Comparison of ENCODE assay signal across 1 cellular context in the genomic region with DNA sequence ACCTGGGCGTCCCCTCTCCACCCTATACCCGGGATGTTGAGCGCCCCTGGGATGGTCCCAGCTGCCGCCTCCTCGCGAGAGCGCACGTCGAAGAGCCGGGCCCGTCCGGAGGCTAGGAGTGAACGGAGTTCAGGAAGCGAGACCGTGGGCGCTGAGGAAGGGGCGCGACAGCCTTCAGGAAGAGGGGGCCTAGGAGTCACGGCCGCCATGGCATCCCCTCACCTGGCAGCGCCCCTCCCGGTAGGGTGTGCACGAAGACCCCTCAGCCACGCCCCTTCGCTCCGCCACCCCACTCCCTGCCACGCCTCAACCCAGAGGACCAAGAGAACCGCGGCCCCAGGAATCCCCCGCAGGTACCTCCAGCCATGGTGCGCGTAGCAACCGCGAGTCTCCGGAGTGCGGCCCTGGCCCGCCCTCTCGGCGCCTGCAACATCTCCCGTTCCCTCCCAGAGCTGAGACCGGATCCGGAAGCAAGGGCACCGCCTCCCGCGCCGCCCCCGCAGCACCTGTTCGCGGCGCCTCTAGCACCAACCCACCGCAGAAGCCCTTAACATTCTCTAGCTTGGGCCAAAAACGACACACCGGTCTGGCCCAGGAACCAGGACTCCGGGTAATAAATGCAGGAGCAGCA.
TF ChIP-seq lines count a peak whose summit lies in the region.

A gene with protein sequence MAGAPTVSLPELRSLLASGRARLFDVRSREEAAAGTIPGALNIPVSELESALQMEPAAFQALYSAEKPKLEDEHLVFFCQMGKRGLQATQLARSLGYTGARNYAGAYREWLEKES (minus strand): TSS at position 442 of the 631 bp plus-strand sequence. CDS start 75 bp downstream, at position 367.

TF ChIP-seq in GM12878, 131 proteins besides CTCF, POLR2A, EP300 and RAD21 (continued from another document):
- TF ChIP-seq, protein P1, sequence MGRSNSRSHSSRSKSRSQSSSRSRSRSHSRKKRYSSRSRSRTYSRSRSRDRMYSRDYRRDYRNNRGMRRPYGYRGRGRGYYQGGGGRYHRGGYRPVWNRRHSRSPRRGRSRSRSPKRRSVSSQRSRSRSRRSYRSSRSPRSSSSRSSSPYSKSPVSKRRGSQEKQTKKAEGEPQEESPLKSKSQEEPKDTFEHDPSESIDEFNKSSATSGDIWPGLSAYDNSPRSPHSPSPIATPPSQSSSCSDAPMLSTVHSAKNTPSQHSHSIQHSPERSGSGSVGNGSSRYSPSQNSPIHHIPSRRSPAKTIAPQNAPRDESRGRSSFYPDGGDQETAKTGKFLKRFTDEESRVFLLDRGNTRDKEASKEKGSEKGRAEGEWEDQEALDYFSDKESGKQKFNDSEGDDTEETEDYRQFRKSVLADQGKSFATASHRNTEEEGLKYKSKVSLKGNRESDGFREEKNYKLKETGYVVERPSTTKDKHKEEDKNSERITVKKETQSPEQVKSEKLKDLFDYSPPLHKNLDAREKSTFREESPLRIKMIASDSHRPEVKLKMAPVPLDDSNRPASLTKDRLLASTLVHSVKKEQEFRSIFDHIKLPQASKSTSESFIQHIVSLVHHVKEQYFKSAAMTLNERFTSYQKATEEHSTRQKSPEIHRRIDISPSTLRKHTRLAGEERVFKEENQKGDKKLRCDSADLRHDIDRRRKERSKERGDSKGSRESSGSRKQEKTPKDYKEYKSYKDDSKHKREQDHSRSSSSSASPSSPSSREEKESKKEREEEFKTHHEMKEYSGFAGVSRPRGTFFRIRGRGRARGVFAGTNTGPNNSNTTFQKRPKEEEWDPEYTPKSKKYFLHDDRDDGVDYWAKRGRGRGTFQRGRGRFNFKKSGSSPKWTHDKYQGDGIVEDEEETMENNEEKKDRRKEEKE (IDR thresholded peaks at IDR 0.05), result no peak
- TF ChIP-seq PRDM15 (CRISPR knock-in tag; IDR thresholded peaks at IDR 0.05) (no peak), TAF1 (IDR thresholded peaks at IDR 0.05; ENCODE audit: borderline replicate concordance, low read depth, low read length) (peak; percentile 57; the same call in 1 of the 2 replicates), BMI1 (IDR thresholded peaks at IDR 0.05; ENCODE audit: borderline replicate concordance) (no peak), YY1 (IDR thresholded peaks at IDR 0.05; ENCODE audit: low read depth, low read length) (peak; percentile 58; the same call in 1 of the 2 replicates), SREBF1 (IDR thresholded peaks at IDR 0.05; ENCODE audit: low read length) (no peak), IKZF1 (conservative IDR thresholded peaks at IDR 0.05) (no peak; the same call in none of the 2 replicates), NFIC (IDR thresholded peaks at IDR 0.05; ENCODE audit: low read depth, low read length) (no peak), FOS (IDR thresholded peaks at IDR 0.05; ENCODE audit: borderline replicate concordance, extremely low read depth, insufficient read length) (no peak), PAX8 (IDR thresholded peaks at IDR 0.05) (no peak), EGR1 (IDR thresholded peaks at IDR 0.05; ENCODE audit: borderline replicate concordance in 1 of 2, low read depth in 2 of 2, low read length in 2 of 2) (peak; percentile 84 to 100), KLF5 (IDR thresholded peaks at IDR 0.05; ENCODE audit: partially characterized antibody) (no peak), RAD51 (IDR thresholded peaks at IDR 0.05) (no peak), RFX5 (IDR thresholded peaks at IDR 0.05; ENCODE audit: low read depth, low read length) (no peak), PAX5 (IDR thresholded peaks at IDR 0.05; ENCODE audit: borderline replicate concordance, low read depth, low read length) (peak; percentile 62; the same call in 1 of the 2 replicates), KAT2A (conservative IDR thresholded peaks at IDR 0.05; ENCODE audit: control insufficient read depth, low read depth, low read length) (no peak), POU2F2 (IDR thresholded peaks at IDR 0.05; ENCODE audit: borderline replicate concordance, low read depth, low read length) (peak; percentile 69; the same call in 2 of the 3 replicates), GABPA (IDR thresholded peaks at IDR 0.05; ENCODE audit: low read depth) (peak; percentile 87), POLR2AphosphoS2 (IDR thresholded peaks at IDR 0.05; ENCODE audit: low read depth, low read length) (peak; percentile 91), ZNF622 (IDR thresholded peaks at IDR 0.05) (no peak), FOXK2 (IDR thresholded peaks at IDR 0.05) (no peak), SUZ12 (IDR thresholded peaks at IDR 0.05; ENCODE audit: unreplicated experiment) (no peak), DPF2 (IDR thresholded peaks at IDR 0.05) (peak; percentile 51; the same call in 1 of the 2 replicates), PML (IDR thresholded peaks at IDR 0.05; ENCODE audit: low read length) (peak; percentile 79), RELB (IDR thresholded peaks at IDR 0.05; ENCODE audit: low read depth) (peak; percentile 65; the same call in 1 of the 2 replicates), HDAC6 (IDR thresholded peaks at IDR 0.05; ENCODE audit: unreplicated experiment) (no peak), STAT3 (IDR thresholded peaks at IDR 0.05; ENCODE audit: low read depth, low read length) (no peak)
- TF ChIP-seq, protein P2, sequence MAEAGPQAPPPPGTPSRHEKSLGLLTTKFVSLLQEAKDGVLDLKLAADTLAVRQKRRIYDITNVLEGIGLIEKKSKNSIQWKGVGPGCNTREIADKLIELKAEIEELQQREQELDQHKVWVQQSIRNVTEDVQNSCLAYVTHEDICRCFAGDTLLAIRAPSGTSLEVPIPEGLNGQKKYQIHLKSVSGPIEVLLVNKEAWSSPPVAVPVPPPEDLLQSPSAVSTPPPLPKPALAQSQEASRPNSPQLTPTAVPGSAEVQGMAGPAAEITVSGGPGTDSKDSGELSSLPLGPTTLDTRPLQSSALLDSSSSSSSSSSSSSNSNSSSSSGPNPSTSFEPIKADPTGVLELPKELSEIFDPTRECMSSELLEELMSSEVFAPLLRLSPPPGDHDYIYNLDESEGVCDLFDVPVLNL (IDR thresholded peaks at IDR 0.05; ENCODE audit: low read depth, low read length), result 0 out of 2 replicates have a peak, but pooled peaks have one; percentile 22
- TF ChIP-seq, protein P3, sequence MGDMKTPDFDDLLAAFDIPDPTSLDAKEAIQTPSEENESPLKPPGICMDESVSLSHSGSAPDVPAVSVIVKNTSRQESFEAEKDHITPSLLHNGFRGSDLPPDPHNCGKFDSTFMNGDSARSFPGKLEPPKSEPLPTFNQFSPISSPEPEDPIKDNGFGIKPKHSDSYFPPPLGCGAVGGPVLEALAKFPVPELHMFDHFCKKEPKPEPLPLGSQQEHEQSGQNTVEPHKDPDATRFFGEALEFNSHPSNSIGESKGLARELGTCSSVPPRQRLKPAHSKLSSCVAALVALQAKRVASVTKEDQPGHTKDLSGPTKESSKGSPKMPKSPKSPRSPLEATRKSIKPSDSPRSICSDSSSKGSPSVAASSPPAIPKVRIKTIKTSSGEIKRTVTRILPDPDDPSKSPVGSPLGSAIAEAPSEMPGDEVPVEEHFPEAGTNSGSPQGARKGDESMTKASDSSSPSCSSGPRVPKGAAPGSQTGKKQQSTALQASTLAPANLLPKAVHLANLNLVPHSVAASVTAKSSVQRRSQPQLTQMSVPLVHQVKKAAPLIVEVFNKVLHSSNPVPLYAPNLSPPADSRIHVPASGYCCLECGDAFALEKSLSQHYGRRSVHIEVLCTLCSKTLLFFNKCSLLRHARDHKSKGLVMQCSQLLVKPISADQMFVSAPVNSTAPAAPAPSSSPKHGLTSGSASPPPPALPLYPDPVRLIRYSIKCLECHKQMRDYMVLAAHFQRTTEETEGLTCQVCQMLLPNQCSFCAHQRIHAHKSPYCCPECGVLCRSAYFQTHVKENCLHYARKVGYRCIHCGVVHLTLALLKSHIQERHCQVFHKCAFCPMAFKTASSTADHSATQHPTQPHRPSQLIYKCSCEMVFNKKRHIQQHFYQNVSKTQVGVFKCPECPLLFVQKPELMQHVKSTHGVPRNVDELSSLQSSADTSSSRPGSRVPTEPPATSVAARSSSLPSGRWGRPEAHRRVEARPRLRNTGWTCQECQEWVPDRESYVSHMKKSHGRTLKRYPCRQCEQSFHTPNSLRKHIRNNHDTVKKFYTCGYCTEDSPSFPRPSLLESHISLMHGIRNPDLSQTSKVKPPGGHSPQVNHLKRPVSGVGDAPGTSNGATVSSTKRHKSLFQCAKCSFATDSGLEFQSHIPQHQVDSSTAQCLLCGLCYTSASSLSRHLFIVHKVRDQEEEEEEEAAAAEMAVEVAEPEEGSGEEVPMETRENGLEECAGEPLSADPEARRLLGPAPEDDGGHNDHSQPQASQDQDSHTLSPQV (IDR thresholded peaks at IDR 0.05), result no peak
- TF ChIP-seq, protein P4, sequence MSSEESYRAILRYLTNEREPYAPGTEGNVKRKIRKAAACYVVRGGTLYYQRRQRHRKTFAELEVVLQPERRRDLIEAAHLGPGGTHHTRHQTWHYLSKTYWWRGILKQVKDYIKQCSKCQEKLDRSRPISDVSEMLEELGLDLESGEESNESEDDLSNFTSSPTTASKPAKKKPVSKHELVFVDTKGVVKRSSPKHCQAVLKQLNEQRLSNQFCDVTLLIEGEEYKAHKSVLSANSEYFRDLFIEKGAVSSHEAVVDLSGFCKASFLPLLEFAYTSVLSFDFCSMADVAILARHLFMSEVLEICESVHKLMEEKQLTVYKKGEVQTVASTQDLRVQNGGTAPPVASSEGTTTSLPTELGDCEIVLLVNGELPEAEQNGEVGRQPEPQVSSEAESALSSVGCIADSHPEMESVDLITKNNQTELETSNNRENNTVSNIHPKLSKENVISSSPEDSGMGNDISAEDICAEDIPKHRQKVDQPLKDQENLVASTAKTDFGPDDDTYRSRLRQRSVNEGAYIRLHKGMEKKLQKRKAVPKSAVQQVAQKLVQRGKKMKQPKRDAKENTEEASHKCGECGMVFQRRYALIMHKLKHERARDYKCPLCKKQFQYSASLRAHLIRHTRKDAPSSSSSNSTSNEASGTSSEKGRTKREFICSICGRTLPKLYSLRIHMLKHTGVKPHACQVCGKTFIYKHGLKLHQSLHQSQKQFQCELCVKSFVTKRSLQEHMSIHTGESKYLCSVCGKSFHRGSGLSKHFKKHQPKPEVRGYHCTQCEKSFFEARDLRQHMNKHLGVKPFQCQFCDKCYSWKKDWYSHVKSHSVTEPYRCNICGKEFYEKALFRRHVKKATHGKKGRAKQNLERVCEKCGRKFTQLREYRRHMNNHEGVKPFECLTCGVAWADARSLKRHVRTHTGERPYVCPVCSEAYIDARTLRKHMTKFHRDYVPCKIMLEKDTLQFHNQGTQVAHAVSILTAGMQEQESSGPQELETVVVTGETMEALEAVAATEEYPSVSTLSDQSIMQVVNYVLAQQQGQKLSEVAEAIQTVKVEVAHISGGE (CRISPR knock-in tag; IDR thresholded peaks at IDR 0.05), result no peak
- TF ChIP-seq, protein P5, sequence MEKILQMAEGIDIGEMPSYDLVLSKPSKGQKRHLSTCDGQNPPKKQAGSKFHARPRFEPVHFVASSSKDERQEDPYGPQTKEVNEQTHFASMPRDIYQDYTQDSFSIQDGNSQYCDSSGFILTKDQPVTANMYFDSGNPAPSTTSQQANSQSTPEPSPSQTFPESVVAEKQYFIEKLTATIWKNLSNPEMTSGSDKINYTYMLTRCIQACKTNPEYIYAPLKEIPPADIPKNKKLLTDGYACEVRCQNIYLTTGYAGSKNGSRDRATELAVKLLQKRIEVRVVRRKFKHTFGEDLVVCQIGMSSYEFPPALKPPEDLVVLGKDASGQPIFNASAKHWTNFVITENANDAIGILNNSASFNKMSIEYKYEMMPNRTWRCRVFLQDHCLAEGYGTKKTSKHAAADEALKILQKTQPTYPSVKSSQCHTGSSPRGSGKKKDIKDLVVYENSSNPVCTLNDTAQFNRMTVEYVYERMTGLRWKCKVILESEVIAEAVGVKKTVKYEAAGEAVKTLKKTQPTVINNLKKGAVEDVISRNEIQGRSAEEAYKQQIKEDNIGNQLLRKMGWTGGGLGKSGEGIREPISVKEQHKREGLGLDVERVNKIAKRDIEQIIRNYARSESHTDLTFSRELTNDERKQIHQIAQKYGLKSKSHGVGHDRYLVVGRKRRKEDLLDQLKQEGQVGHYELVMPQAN (conservative IDR thresholded peaks at IDR 0.05), result peak; percentile 50; the same call in 1 of the 2 replicates
